10 cellular contexts compared by ENCODE assay signal in the genomic region with DNA sequence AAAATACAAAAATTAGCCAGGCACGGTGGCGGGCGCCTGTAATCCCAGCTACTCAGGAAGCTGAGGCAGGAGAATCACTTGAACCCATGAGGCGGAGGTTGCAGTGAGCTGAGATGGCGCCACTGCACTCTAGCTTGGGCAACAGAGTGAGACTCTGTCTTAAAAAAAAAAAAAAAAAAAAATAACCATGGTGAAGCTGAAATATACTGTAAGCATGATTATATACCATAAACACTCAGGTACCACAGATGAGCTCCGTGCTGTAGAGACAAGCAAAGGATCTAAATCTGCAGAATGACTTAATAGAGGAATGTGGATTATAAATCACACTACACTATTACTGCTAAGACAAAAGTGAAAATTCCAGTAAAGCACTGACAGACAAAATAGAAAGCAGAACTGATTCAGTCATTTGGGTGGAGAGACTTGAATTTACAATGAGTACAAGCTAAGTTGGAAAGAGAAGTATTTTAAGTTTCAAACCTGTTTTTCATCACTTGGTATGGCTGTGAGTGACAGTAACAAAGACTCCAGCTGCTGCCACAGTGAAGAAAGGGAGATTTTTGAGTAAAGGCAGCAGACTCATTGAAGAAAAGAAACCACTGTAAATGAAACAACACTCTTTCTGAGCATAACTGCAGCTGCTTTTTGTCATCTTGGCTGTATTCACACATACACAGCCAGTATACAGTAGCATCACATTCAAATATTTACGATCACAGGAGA.
A peak's percentile ranks its signal among the peaks of the same experiment; 100 is the strongest.
DNase-seq lines count a peak whose midpoint lies in the region; ATAC-seq and TF ChIP-seq lines count a peak whose summit lies in the region.
"Had no signal": no experiment of that assay in that cellular context is flagged by ENCODE, and none has a peak within 500 bp of the region (broad histone marks: within the 10 kb centered on the region; RNA-seq: fewer than 3 reads in every experiment).

No MANE protein-coding gene starts in this region.

- no peak for TF ChIP-seq CTCF in PC-3 (conservative IDR thresholded peaks at IDR 0.05; ENCODE audit: low read depth, low read length)

- H3K27me3 ChIP-seq in GM23248 (replicated peaks; ENCODE audit: insufficient read depth) (no peaks in the 10 kb centered on the region), PC-3 (ENCODE audit: low read length) (no peaks in the 10 kb centered on the region)

- no peaks in the 10 kb centered on the region for H3K36me3 ChIP-seq in GM23248 (ENCODE audit: low read depth)
- H3K36me3 ChIP-seq in PC-3 (ENCODE audit: low read depth, low read length), result no peaks in the 10 kb centered on the region

- H3K27ac ChIP-seq in GM23248 (no peak overlapping the region), PC-3 (ENCODE audit: low read length) (no peak overlapping the region)

- H3K4me1 ChIP-seq in GM23248 (ENCODE audit: insufficient read depth), result no peaks in the 10 kb centered on the region
- H3K4me1 ChIP-seq in PC-3 (ENCODE audit: insufficient read depth, low read length), result no peaks in the 10 kb centered on the region

- intact Hi-C loops in PC-3 (cut with micrococcal nuclease), result no loop called here

- H4K20me1 ChIP-seq in GM23248 (ENCODE audit: insufficient read depth), result no peaks in the 10 kb centered on the region
- H4K20me1 ChIP-seq in PC-3 (ENCODE audit: low read length), result no peaks in the 10 kb centered on the region

- no peak overlapping the region for H2AFZ ChIP-seq in GM23248
- H2AFZ ChIP-seq in PC-3 (ENCODE audit: low read length), result no peak overlapping the region

- no peaks in the 10 kb centered on the region for H3K9me2 ChIP-seq in GM23248 (ENCODE audit: insufficient read depth)
- H3K9me2 ChIP-seq in PC-3 (replicated peaks; ENCODE audit: low read length), result no peaks in the 10 kb centered on the region

- POLR2A ChIA-PET in PC-3 (lab: Charles Lee; ENCODE audit: unreplicated experiment), result interaction anchor here (0.6 kb wide), 1 partner anchor 1130 kb away, joined by 3 read pairs; no protein-coding TSS in a partner anchor

- H3K4me2 ChIP-seq in GM23248 (ENCODE audit: unreplicated experiment), result no peak overlapping the region
- no peak overlapping the region for H3K4me2 ChIP-seq in PC-3 (ENCODE audit: low read length)

- H3F3A ChIP-seq in GM23248 (ENCODE audit: insufficient read depth) (no peaks in the 10 kb centered on the region), PC-3 (ENCODE audit: low read length, unreplicated experiment) (no peaks in the 10 kb centered on the region)

- CTCF ChIA-PET in PC-3 (lab: Charles Lee), result no interaction called here

- DNase-seq in GM23248 (peak; percentile 3), myocyte (ENCODE audit: low read depth) (peak; percentile 50), PC-3 (no peak)
- DNase-seq in activated CD4-positive, alpha-beta T cell treated with anti-CD3 and anti-CD28 coated beads for 4 hours, result no peak
- DNase-seq in stimulated activated naive CD4-positive, alpha-beta T cell (lab: John Stamatoyannopoulos, UW), result no peak
- DNase-seq in activated CD8-positive, alpha-beta memory T cell treated with anti-CD3 and anti-CD28 coated beads for 24 hours, result no peak
- DNase-seq: activated CD4-positive, alpha-beta T cell treated with anti-CD3 and anti-CD28 coated beads, Interleukin-2, amount 50 U/mL, for 48 hours; naive thymus-derived CD8-positive, alpha-beta T cell had no signal

- H3K4me3 ChIP-seq in GM23248, result no peak overlapping the region
- H3K4me3 ChIP-seq in PC-3 (ENCODE audit: low read length), result no peak overlapping the region

- in situ Hi-C loops in GM23248 (cut with MboI), result no loop called here

- ATAC-seq in GM18907 (IDR thresholded peaks at IDR 0.05; ENCODE audit: unreplicated experiment) (peak; percentile 94), HG03571 (IDR thresholded peaks at IDR 0.05; ENCODE audit: unreplicated experiment) (peak; percentile 90), PC-3 (no peak)
- ATAC-seq: naive thymus-derived CD8-positive, alpha-beta T cell had no signal

- H3K9me3 ChIP-seq in GM23248 (ENCODE audit: low read depth) (no peaks in the 10 kb centered on the region), PC-3 (ENCODE audit: low read length) (no peaks in the 10 kb centered on the region)

- no peaks in the 10 kb centered on the region for H3K79me2 ChIP-seq in GM23248 (ENCODE audit: insufficient read depth)
- no peaks in the 10 kb centered on the region for H3K79me2 ChIP-seq in PC-3 (ENCODE audit: low read length)

- BruUV-seq in PC-3 (replicated peaks; lab: Mats Ljungman, UMichigan), result no TSS peak

- H3K9ac ChIP-seq in GM23248, result no peak overlapping the region
- H3K9ac ChIP-seq in PC-3 (ENCODE audit: low read length), result no peak overlapping the region

- WGBS in GM23248 (ENCODE audit: low coverage in 1 of 2, low lambda C conversion rate in 2 of 2, missing lambda C conversion rate in 2 of 2), 2 experiments, result 55 to 59% methylated on average over 7 of the region's 7 CpGs

Comparison
In these comparisons a context has a peak if more than half of its experiments do, and no peak if none do; other contexts are left out.
1. DNase-seq: peak in GM23248 (single experiment) and myocyte (single experiment); none in activated CD4-positive, alpha-beta T cell treated with anti-CD3 and anti-CD28 coated beads for 4 hours (0 of 2), PC-3 (single experiment), stimulated activated naive CD4-positive, alpha-beta T cell (0 of 6) and activated CD8-positive, alpha-beta memory T cell treated with anti-CD3 and anti-CD28 coated beads for 24 hours (single experiment).